Comparison of ENCODE assay signal across 27 cellular contexts in genomic region chr22:41124086-41124485, GRCh38.
"Had no signal": no experiment of that assay in that cellular context is flagged by ENCODE, and none has a peak within 500 bp of the region (broad histone marks: within the 10 kb centered on the region; RNA-seq: fewer than 3 reads in every experiment).

No MANE protein-coding gene starts in this region.

- H3K9ac ChIP-seq: parathyroid adenoma had no signal

- H3K27ac Mint-ChIP-seq: stimulated activated naive CD8-positive, alpha-beta T cell treated with anti-CD3 and anti-CD28 coated beads, Interleukin-15, Interleukin-2, amounts not matched to agents 100 ng/mL and 50 ng/mL, for 24 hours had no signal

- H3K27me3 Mint-ChIP-seq: naive thymus-derived CD8-positive, alpha-beta T cell; stimulated activated naive B cell treated with anti-CD40 and anti-IgM and Interleukin-4, amounts not matched to agents 10 μg/mL and 1 μg/mL and 100 μg/mL, for 72 hours; stimulated activated naive CD8-positive, alpha-beta T cell treated with anti-CD3 and anti-CD28 coated beads, Interleukin-15, Interleukin-2, amounts not matched to agents 100 ng/mL and 50 ng/mL, for 24 hours had no signal

- H3K27me3 ChIP-seq: esophagus squamous epithelium, heart right ventricle, right atrium auricular region, sigmoid colon, spleen, tibial nerve, upper lobe of left lung had no signal

- H2AFZ ChIP-seq: parathyroid adenoma had no signal

- ATAC-seq: heart right ventricle; naive thymus-derived CD8-positive, alpha-beta T cell; stimulated activated naive B cell treated with anti-CD40 and anti-IgM and Interleukin-4, amounts not matched to agents 10 μg/mL and 1 μg/mL and 100 μg/mL, for 72 hours had no signal

- H3K4me1 Mint-ChIP-seq: neural crest cell had no signal

- H3K9me3 ChIP-seq: esophagus squamous epithelium, heart right ventricle, prostate gland, right atrium auricular region, sigmoid colon, spleen, thoracic aorta, tibial nerve, upper lobe of left lung had no signal

- H3K9me3 Mint-ChIP-seq: immature natural killer cell; naive thymus-derived CD8-positive, alpha-beta T cell; neural crest cell; stimulated activated naive B cell treated with anti-CD40 and anti-IgM and Interleukin-4, amounts not matched to agents 10 μg/mL and 1 μg/mL and 100 μg/mL, for 72 hours; stimulated activated naive CD8-positive, alpha-beta T cell treated with anti-CD3 and anti-CD28 coated beads, Interleukin-15, Interleukin-2, amounts not matched to agents 100 ng/mL and 50 ng/mL, for 24 hours had no signal

- DNase-seq: dermis blood vessel endothelial cell; effector memory CD4-positive, alpha-beta T cell; erythroblast; esophagus squamous epithelium; foreskin melanocyte; glutamatergic neuron; heart right ventricle; hypothalamus; immature natural killer cell; islet precursor cell; mesendoderm; midbrain; naive thymus-derived CD8-positive, alpha-beta T cell; sigmoid colon; spleen; stimulated activated CD4-positive, alpha-beta T cell treated with anti-CD3 and anti-CD28 coated beads, Interleukin-2, amount 100 ng/mL, for 48 hours; stimulated activated naive B cell treated with anti-CD40 and anti-IgM and Interleukin-4, amounts not matched to agents 10 μg/mL and 1 μg/mL and 100 μg/mL, for 72 hours; upper lobe of left lung had no signal

- H3K4me3 Mint-ChIP-seq: immature natural killer cell; naive thymus-derived CD8-positive, alpha-beta T cell; neural crest cell; stimulated activated naive B cell treated with anti-CD40 and anti-IgM and Interleukin-4, amounts not matched to agents 10 μg/mL and 1 μg/mL and 100 μg/mL, for 72 hours; stimulated activated naive CD8-positive, alpha-beta T cell treated with anti-CD3 and anti-CD28 coated beads, Interleukin-15, Interleukin-2, amounts not matched to agents 100 ng/mL and 50 ng/mL, for 24 hours had no signal

- H3K4me1 ChIP-seq: parathyroid adenoma, prostate gland, right atrium auricular region had no signal

- H3K27ac ChIP-seq: coronary artery, esophagus squamous epithelium, heart right ventricle, parathyroid adenoma, prostate gland, right atrium auricular region, sigmoid colon, thoracic aorta, tibial nerve, upper lobe of left lung had no signal

- H3K4me3 ChIP-seq: coronary artery, esophagus squamous epithelium, heart right ventricle, lung, prostate gland, right atrium auricular region, sigmoid colon, spleen, thoracic aorta, tibial nerve, upper lobe of left lung had no signal
